ENCODE assay signal across 9 cellular contexts in genomic region chr11:46357483-46357936, GRCh38. TPM values are rescaled to one million over a fixed set of nuclear protein-coding genes. Genes with fewer than 3 reads are reported as not detected.
DNase-seq lines count a peak whose midpoint lies in the region; ATAC-seq and TF ChIP-seq lines count a peak whose summit lies in the region.
"Had no signal": no experiment of that assay in that cellular context is flagged by ENCODE, and none has a peak within 500 bp of the region (broad histone marks: within the 10 kb centered on the region; RNA-seq: fewer than 3 reads in every experiment).

No MANE protein-coding gene starts in this region.

- H4K8ac ChIP-seq in H9 (replicated peaks; ENCODE audit: insufficient read length, low read depth, low read length), result no peak overlapping the region

- peaks cover 46 to 64% of the 10 kb centered on the region in 2 experiments for H3K4me1 Mint-ChIP-seq in H9

- H3K4me3 Mint-ChIP-seq in H9, result peak overlapping the region in 1 of 2 experiments; percentile 16; a peak in 1 of 5 replicates

- H4K91ac ChIP-seq in H9 (ENCODE audit: insufficient read length, low read depth, low read length), result no peak overlapping the region

- H3K27me3 Mint-ChIP-seq in H9 (ENCODE audit: low read depth), result no peaks in the 10 kb centered on the region

- no peak overlapping the region for H2AK5ac ChIP-seq in H9 (ENCODE audit: insufficient read length, low read length)

- no peak for DNase-seq in H9
- peak; percentile 96 for DNase-seq in NCI-H2171 treated with DMSO at 0.1 percent for 48 hours (lab: John Stamatoyannopoulos, UW)
- no peak for DNase-seq in activated CD8-positive, alpha-beta memory T cell treated with anti-CD3 and anti-CD28 coated beads for 24 hours
- no peak for DNase-seq in retina
- DNase-seq in DMS53 (lab: John Stamatoyannopoulos, UW), result no peak

- H3K27ac ChIP-seq in H9 (ENCODE audit: insufficient read length, low read depth, low read length), result no peak overlapping the region
- H3K27ac ChIP-seq in cingulate gyrus (ENCODE audit: low read depth, low read length), result peak overlapping the region; percentile 60
- peak overlapping the region; percentile 74 for H3K27ac ChIP-seq in parathyroid adenoma

- TF ChIP-seq CTCF in H9 (conservative IDR thresholded peaks at IDR 0.05), result no peak
- no peak for TF ChIP-seq CTCF in parathyroid adenoma (IDR thresholded peaks at IDR 0.05)

- H2BK120ac ChIP-seq in H9 (ENCODE audit: low read depth, low read length, poor library complexity, severe bottlenecking), result no peak overlapping the region

- WGBS in H9 (ENCODE audit: extremely low coverage, insufficient read length, low lambda C conversion rate), result no CpG with 5 or more reads among the region's 11 CpGs

- H2BK20ac ChIP-seq in H9 (ENCODE audit: low read depth, low read length, poor library complexity, severe bottlenecking), result no peak overlapping the region

- no peak overlapping the region for H4K5ac ChIP-seq in H9 (ENCODE audit: insufficient read length, low read depth, low read length)

- no peak overlapping the region for H2BK15ac ChIP-seq in H9 (ENCODE audit: low read depth, low read length)

- H3K4me3 ChIP-seq in parathyroid adenoma (ENCODE audit: low read depth, low read length), result peak overlapping the region; percentile 11

- no peaks in the 10 kb centered on the region for H3K9me3 ChIP-seq in H9 (ENCODE audit: control insufficient read depth, low read depth, low read length)
- H3K9me3 ChIP-seq in parathyroid adenoma (ENCODE audit: control insufficient read depth, low read length), result no peaks in the 10 kb centered on the region

- no peaks in the 10 kb centered on the region for H3K9me3 Mint-ChIP-seq in H9

- no peak overlapping the region; the same call in 1 of the 2 replicates for H3K14ac ChIP-seq in H9 (ENCODE audit: insufficient read depth, low read length)

- H2BK12ac ChIP-seq in H9 (ENCODE audit: insufficient read length, low read depth, low read length), result no peak overlapping the region

- H3K4me1 ChIP-seq in H9 (ENCODE audit: insufficient read depth, low read length) (no peaks in the 10 kb centered on the region; the same call in 1 of the 2 replicates), parathyroid adenoma (peaks cover 22% of the 10 kb centered on the region)

- H3K56ac ChIP-seq in H9 (ENCODE audit: insufficient read length, low read depth, low read length), result no peak overlapping the region

- H3K23ac ChIP-seq in H9 (ENCODE audit: insufficient read length, low read depth, low read length), result no peak overlapping the region

- no peaks in the 10 kb centered on the region for H3K23me2 ChIP-seq in H9 (ENCODE audit: insufficient read length, low read depth, low read length, poor library complexity, severe bottlenecking)

- no peak overlapping the region for H2BK5ac ChIP-seq in H9 (ENCODE audit: insufficient read length, low read length)

- H3K27ac Mint-ChIP-seq in H9, result peak overlapping the region; percentile 34 to 91 (median 82); a peak in 5 of 7 replicates

- H3K36me3 ChIP-seq in parathyroid adenoma (ENCODE audit: control insufficient read depth, insufficient read depth, low read length), result no peaks in the 10 kb centered on the region

- H3K4ac ChIP-seq in H9 (ENCODE audit: low read depth, low read length), result no peak overlapping the region

- peaks cover 0 to 9% (median 2%) of the 10 kb centered on the region in 3 experiments; a peak in 3 of 7 replicates for H3K36me3 Mint-ChIP-seq in H9 (ENCODE audit: insufficient read depth in 1 of 3, low read depth in 3 of 3)

- H3K79me2 ChIP-seq in H9 (ENCODE audit: insufficient read depth, low read length) (peaks cover 2% of the 10 kb centered on the region; the same call in 1 of the 2 replicates), parathyroid adenoma (peaks cover 15% of the 10 kb centered on the region)

- H3K9ac ChIP-seq in H9 (ENCODE audit: extremely low read depth, insufficient read length, low read length) (no peak overlapping the region), parathyroid adenoma (no peak overlapping the region)

- H3K27me3 ChIP-seq in H9 (ENCODE audit: insufficient read depth, low read length) (no peaks in the 10 kb centered on the region), parathyroid adenoma (ENCODE audit: control insufficient read depth, insufficient read depth, low read length) (no peaks in the 10 kb centered on the region)

- no peak overlapping the region for H2AFZ ChIP-seq in H9 (ENCODE audit: low read length)
- H2AFZ ChIP-seq in parathyroid adenoma, result peak overlapping the region; percentile 62

- H3K4me2 ChIP-seq in H9 (ENCODE audit: insufficient read depth, insufficient read length, low read length) (no peak overlapping the region), parathyroid adenoma (ENCODE audit: low read length) (peak overlapping the region; percentile 31)

- no peak for ATAC-seq in HG03442 (IDR thresholded peaks at IDR 0.05; ENCODE audit: unreplicated experiment)
- ATAC-seq: left lobe of liver had no signal

- H3T11ph ChIP-seq in H9 (ENCODE audit: low read length), result no peak overlapping the region

- H4K20me1 ChIP-seq in H9 (ENCODE audit: control insufficient read depth, insufficient read depth, insufficient read length), result no peaks in the 10 kb centered on the region

- H3K79me1 ChIP-seq in H9 (ENCODE audit: insufficient read depth, low read depth, low read length, poor library complexity, severe bottlenecking), result peaks cover 6% of the 10 kb centered on the region

- no peak overlapping the region for H3K18ac ChIP-seq in H9 (ENCODE audit: insufficient read length, low read depth, low read length)

RNA-seq across cellular contexts. Expression of gene DGKZ, which starts 10.2 kb away (rescaled TPM):
- total RNA-seq in H9 (2021), result 68.8 and 68.9 TPM in 2 replicates

RNA-seq across cellular contexts. Expression of gene MDK, which starts 24.0 kb away (rescaled TPM):
- total RNA-seq in H9 (2021), result 392 and 407 TPM in 2 replicates

RNA-seq across cellular contexts. Expression of gene CHRM4, which starts 34.1 kb away (rescaled TPM):
- 1.0 and 1.1 TPM in 2 replicates for total RNA-seq in H9 (2021)
- total RNA-seq: left lobe of liver had no signal
